In the genomic region with DNA sequence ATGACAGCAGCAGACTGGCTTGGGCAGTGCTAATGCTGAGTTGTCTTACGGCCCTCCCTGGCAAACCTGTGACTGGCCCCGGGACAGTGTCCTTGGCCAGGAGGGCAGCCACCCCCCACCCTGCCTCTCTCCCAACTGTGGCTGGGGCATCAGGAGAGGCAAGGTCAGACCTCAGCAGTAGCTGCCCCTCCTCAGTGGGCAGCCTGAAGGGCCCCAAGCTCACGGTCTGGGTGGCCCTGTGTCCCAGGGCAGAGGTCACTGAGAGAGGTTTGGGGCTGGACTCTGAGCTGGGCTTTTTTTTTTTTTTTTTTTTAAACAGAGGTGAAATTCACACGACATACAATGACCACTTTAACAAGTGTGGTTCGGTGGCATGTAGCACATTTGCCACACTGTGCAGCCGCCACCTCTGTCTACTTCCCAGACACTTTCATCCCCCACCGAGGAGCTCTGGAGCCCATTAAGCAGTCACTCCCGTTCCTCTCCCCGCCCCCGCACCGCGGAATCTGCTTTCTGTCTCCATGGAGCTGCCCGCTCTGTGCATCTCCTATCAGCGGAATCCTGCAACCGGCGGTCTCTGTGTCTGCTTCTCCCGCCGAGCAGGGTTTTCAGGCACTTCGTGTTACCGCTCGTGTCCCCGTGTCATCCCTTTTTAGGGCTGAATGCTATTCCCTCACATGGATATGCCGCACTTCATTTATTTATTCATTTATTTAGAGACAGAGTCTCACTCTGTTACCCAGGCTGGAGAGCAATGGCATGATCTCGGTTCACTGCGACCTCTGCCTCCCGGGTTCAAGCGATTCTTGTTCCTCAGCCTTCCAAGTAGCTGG, we compare ENCODE assay signal across 1 cellular context.
A peak's percentile ranks its signal among the peaks of the same experiment; 100 is the strongest.
TF ChIP-seq lines count a peak whose summit lies in the region.

No MANE protein-coding gene starts in this region.

TF ChIP-seq in HepG2, 621 proteins besides CTCF, POLR2A, EP300 and RAD21 (continued from another document and continues in another):
- TF ChIP-seq, protein P1, sequence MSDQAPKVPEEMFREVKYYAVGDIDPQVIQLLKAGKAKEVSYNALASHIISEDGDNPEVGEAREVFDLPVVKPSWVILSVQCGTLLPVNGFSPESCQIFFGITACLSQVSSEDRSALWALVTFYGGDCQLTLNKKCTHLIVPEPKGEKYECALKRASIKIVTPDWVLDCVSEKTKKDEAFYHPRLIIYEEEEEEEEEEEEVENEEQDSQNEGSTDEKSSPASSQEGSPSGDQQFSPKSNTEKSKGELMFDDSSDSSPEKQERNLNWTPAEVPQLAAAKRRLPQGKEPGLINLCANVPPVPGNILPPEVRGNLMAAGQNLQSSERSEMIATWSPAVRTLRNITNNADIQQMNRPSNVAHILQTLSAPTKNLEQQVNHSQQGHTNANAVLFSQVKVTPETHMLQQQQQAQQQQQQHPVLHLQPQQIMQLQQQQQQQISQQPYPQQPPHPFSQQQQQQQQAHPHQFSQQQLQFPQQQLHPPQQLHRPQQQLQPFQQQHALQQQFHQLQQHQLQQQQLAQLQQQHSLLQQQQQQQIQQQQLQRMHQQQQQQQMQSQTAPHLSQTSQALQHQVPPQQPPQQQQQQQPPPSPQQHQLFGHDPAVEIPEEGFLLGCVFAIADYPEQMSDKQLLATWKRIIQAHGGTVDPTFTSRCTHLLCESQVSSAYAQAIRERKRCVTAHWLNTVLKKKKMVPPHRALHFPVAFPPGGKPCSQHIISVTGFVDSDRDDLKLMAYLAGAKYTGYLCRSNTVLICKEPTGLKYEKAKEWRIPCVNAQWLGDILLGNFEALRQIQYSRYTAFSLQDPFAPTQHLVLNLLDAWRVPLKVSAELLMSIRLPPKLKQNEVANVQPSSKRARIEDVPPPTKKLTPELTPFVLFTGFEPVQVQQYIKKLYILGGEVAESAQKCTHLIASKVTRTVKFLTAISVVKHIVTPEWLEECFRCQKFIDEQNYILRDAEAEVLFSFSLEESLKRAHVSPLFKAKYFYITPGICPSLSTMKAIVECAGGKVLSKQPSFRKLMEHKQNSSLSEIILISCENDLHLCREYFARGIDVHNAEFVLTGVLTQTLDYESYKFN (CRISPR knock-in tag; conservative IDR thresholded peaks at IDR 0.05) = peak; percentile 76
- TF ChIP-seq ZBTB3 (CRISPR knock-in tag; IDR thresholded peaks at IDR 0.05; ENCODE audit: borderline replicate concordance, low read depth) (no peak), HNF4A (CRISPR knock-in tag; IDR thresholded peaks at IDR 0.05) (peak; percentile 91), BORCS8-MEF2B (CRISPR knock-in tag; IDR thresholded peaks at IDR 0.05) (0 out of 2 replicates have a peak, but pooled peaks have one; percentile 16), ESRRA (CRISPR knock-in tag; IDR thresholded peaks at IDR 0.05; ENCODE audit: low read depth) (peak; percentile 76), ZBTB7B (CRISPR knock-in tag; IDR thresholded peaks at IDR 0.05) (peak; percentile 77), RXRA (CRISPR knock-in tag; IDR thresholded peaks at IDR 0.05) (peak; percentile 88), ZFY (CRISPR knock-in tag; IDR thresholded peaks at IDR 0.05) (0 out of 2 replicates have a peak, but pooled peaks have one; percentile 8), ZC3H4 (CRISPR knock-in tag; IDR thresholded peaks at IDR 0.05; ENCODE audit: borderline replicate concordance) (no peak), KDM6A (CRISPR knock-in tag; IDR thresholded peaks at IDR 0.05; ENCODE audit: low read depth) (peak; percentile 55; the same call in 1 of the 2 replicates), SMAD1 (CRISPR knock-in tag; IDR thresholded peaks at IDR 0.05; ENCODE audit: borderline replicate concordance, low read depth) (no peak), NRL (CRISPR knock-in tag; IDR thresholded peaks at IDR 0.05; ENCODE audit: borderline replicate concordance) (0 out of 2 replicates have a peak, but pooled peaks have one; percentile 18), NR2F2 (IDR thresholded peaks at IDR 0.05; ENCODE audit: borderline replicate concordance, low read depth) (peak; percentile 76; the same call in 1 of the 2 replicates), THAP9 (CRISPR knock-in tag; IDR thresholded peaks at IDR 0.05; ENCODE audit: borderline replicate concordance) (peak; percentile 71; the same call in 1 of the 2 replicates), THRA (CRISPR knock-in tag; IDR thresholded peaks at IDR 0.05; ENCODE audit: borderline replicate concordance) (peak; percentile 62; the same call in 1 of the 2 replicates), ZNF10 (CRISPR knock-in tag; IDR thresholded peaks at IDR 0.05; ENCODE audit: borderline replicate concordance, low read depth) (no peak), BCL6 (CRISPR knock-in tag; IDR thresholded peaks at IDR 0.05) (0 out of 2 replicates have a peak, but pooled peaks have one; percentile 19), PAWR (CRISPR knock-in tag; IDR thresholded peaks at IDR 0.05; ENCODE audit: borderline replicate concordance) (no peak), MLLT10 (CRISPR knock-in tag; IDR thresholded peaks at IDR 0.05) (no peak)
- TF ChIP-seq, protein P2, sequence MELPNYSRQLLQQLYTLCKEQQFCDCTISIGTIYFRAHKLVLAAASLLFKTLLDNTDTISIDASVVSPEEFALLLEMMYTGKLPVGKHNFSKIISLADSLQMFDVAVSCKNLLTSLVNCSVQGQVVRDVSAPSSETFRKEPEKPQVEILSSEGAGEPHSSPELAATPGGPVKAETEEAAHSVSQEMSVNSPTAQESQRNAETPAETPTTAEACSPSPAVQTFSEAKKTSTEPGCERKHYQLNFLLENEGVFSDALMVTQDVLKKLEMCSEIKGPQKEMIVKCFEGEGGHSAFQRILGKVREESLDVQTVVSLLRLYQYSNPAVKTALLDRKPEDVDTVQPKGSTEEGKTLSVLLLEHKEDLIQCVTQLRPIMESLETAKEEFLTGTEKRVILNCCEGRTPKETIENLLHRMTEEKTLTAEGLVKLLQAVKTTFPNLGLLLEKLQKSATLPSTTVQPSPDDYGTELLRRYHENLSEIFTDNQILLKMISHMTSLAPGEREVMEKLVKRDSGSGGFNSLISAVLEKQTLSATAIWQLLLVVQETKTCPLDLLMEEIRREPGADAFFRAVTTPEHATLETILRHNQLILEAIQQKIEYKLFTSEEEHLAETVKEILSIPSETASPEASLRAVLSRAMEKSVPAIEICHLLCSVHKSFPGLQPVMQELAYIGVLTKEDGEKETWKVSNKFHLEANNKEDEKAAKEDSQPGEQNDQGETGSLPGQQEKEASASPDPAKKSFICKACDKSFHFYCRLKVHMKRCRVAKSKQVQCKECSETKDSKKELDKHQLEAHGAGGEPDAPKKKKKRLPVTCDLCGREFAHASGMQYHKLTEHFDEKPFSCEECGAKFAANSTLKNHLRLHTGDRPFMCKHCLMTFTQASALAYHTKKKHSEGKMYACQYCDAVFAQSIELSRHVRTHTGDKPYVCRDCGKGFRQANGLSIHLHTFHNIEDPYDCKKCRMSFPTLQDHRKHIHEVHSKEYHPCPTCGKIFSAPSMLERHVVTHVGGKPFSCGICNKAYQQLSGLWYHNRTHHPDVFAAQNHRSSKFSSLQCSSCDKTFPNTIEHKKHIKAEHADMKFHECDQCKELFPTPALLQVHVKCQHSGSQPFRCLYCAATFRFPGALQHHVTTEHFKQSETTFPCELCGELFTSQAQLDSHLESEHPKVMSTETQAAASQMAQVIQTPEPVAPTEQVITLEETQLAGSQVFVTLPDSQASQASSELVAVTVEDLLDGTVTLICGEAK (IDR thresholded peaks at IDR 0.05) = no peak
- TF ChIP-seq, protein P2 (CRISPR knock-in tag; IDR thresholded peaks at IDR 0.05) = 0 out of 2 replicates have a peak, but pooled peaks have one; percentile 34
- TF ChIP-seq, protein P3, sequence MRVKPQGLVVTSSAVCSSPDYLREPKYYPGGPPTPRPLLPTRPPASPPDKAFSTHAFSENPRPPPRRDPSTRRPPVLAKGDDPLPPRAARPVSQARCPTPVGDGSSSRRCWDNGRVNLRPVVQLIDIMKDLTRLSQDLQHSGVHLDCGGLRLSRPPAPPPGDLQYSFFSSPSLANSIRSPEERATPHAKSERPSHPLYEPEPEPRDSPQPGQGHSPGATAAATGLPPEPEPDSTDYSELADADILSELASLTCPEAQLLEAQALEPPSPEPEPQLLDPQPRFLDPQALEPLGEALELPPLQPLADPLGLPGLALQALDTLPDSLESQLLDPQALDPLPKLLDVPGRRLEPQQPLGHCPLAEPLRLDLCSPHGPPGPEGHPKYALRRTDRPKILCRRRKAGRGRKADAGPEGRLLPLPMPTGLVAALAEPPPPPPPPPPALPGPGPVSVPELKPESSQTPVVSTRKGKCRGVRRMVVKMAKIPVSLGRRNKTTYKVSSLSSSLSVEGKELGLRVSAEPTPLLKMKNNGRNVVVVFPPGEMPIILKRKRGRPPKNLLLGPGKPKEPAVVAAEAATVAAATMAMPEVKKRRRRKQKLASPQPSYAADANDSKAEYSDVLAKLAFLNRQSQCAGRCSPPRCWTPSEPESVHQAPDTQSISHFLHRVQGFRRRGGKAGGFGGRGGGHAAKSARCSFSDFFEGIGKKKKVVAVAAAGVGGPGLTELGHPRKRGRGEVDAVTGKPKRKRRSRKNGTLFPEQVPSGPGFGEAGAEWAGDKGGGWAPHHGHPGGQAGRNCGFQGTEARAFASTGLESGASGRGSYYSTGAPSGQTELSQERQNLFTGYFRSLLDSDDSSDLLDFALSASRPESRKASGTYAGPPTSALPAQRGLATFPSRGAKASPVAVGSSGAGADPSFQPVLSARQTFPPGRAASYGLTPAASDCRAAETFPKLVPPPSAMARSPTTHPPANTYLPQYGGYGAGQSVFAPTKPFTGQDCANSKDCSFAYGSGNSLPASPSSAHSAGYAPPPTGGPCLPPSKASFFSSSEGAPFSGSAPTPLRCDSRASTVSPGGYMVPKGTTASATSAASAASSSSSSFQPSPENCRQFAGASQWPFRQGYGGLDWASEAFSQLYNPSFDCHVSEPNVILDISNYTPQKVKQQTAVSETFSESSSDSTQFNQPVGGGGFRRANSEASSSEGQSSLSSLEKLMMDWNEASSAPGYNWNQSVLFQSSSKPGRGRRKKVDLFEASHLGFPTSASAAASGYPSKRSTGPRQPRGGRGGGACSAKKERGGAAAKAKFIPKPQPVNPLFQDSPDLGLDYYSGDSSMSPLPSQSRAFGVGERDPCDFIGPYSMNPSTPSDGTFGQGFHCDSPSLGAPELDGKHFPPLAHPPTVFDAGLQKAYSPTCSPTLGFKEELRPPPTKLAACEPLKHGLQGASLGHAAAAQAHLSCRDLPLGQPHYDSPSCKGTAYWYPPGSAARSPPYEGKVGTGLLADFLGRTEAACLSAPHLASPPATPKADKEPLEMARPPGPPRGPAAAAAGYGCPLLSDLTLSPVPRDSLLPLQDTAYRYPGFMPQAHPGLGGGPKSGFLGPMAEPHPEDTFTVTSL (CRISPR knock-in tag; IDR thresholded peaks at IDR 0.05; ENCODE audit: borderline replicate concordance) = no peak
